In the genomic region with DNA sequence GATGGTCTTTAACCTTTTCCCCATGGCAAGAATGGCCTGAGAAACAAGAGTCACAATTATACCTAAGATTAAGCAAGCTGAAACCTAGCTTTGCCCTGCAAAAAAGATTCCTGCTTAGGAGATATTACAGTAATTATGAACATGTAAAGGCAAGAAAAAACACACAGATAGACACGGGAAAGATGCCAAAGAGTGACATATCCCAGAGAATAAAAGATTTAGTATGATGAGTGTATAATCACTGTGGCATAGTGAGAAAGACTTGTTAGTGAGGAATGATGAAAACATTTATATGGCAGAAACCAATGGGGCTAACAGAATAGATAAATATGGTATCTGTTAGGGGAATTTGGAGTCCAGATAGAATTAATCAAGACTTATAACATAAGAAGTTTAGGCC, we compare ENCODE assay signal across 23 cellular contexts. TPM values are rescaled to one million over a fixed set of nuclear protein-coding genes. Genes with fewer than 3 reads are reported as not detected.
"Had no signal": no experiment of that assay in that cellular context is flagged by ENCODE, and none has a peak within 500 bp of the region (broad histone marks: within the 10 kb centered on the region; RNA-seq: fewer than 3 reads in every experiment).

No MANE protein-coding gene starts in this region.

- H3K4me1 ChIP-seq: heart left ventricle, spleen, tibial artery, upper lobe of left lung, vagina had no signal

- H3K27ac Mint-ChIP-seq: effector memory CD8-positive, alpha-beta T cell; natural killer cell; stimulated activated memory B cell treated with anti-CD40 and anti-IgM and Interleukin-4, amounts not matched to agents 10 μg/mL and 1 μg/mL and 100 μg/mL, for 72 hours; stimulated activated naive CD8-positive, alpha-beta T cell treated with anti-CD3 and anti-CD28 coated beads, Interleukin-15, Interleukin-2, amounts not matched to agents 100 ng/mL and 50 ng/mL, for 24 hours had no signal

- H3K9me3 ChIP-seq: heart left ventricle, spleen, tibial artery, upper lobe of left lung, vagina had no signal

- H3K27me3 Mint-ChIP-seq: effector memory CD8-positive, alpha-beta T cell; stimulated activated memory B cell treated with anti-CD40 and anti-IgM and Interleukin-4, amounts not matched to agents 10 μg/mL and 1 μg/mL and 100 μg/mL, for 72 hours; stimulated activated naive CD8-positive, alpha-beta T cell treated with anti-CD3 and anti-CD28 coated beads, Interleukin-15, Interleukin-2, amounts not matched to agents 100 ng/mL and 50 ng/mL, for 24 hours had no signal

- H3K4me1 Mint-ChIP-seq: natural killer cell; neural crest cell; stimulated activated memory B cell treated with anti-CD40 and anti-IgM and Interleukin-4, amounts not matched to agents 10 μg/mL and 1 μg/mL and 100 μg/mL, for 72 hours had no signal

- DNase-seq: effector memory CD8-positive, alpha-beta T cell; erythroblast; foreskin fibroblast; heart left ventricle; hippocampal formation; kidney glomerular epithelial cell; natural killer cell; posterior cingulate gyrus; spleen; stimulated activated CD4-positive, alpha-beta T cell treated with anti-CD3 and anti-CD28 coated beads, Interleukin-15, amount 100 ng/mL, for 24 hours; stimulated activated CD4-positive, alpha-beta T cell treated with anti-CD3 and anti-CD28 coated beads, Interleukin-1b, Interleukin-23, amount 100 ng/mL, for 48 hours; stimulated activated CD4-positive, alpha-beta T cell treated with anti-CD3 and anti-CD28 coated beads, Interleukin-4, amount 100 ng/mL, for 24 hours; tibial artery; upper lobe of left lung had no signal

- H3K27ac ChIP-seq: heart left ventricle, spleen, tibial artery, upper lobe of left lung, vagina had no signal

- H3K4me3 Mint-ChIP-seq: effector memory CD8-positive, alpha-beta T cell; natural killer cell; neural crest cell; stimulated activated memory B cell treated with anti-CD40 and anti-IgM and Interleukin-4, amounts not matched to agents 10 μg/mL and 1 μg/mL and 100 μg/mL, for 72 hours; stimulated activated naive CD8-positive, alpha-beta T cell treated with anti-CD3 and anti-CD28 coated beads, Interleukin-15, Interleukin-2, amounts not matched to agents 100 ng/mL and 50 ng/mL, for 24 hours had no signal

- H3K27me3 ChIP-seq: heart left ventricle, spleen, tibial artery, upper lobe of left lung, vagina had no signal

- H3K4me3 ChIP-seq: heart left ventricle, spleen, tibial artery, upper lobe of left lung, vagina had no signal

- H3K36me3 Mint-ChIP-seq: natural killer cell; stimulated activated memory B cell treated with anti-CD40 and anti-IgM and Interleukin-4, amounts not matched to agents 10 μg/mL and 1 μg/mL and 100 μg/mL, for 72 hours had no signal

- H3K9me3 Mint-ChIP-seq: effector memory CD8-positive, alpha-beta T cell; natural killer cell; stimulated activated memory B cell treated with anti-CD40 and anti-IgM and Interleukin-4, amounts not matched to agents 10 μg/mL and 1 μg/mL and 100 μg/mL, for 72 hours; stimulated activated naive CD8-positive, alpha-beta T cell treated with anti-CD3 and anti-CD28 coated beads, Interleukin-15, Interleukin-2, amounts not matched to agents 100 ng/mL and 50 ng/mL, for 24 hours had no signal

- H3K36me3 ChIP-seq: heart left ventricle, spleen, tibial artery, upper lobe of left lung, vagina had no signal

- ATAC-seq: effector memory CD8-positive, alpha-beta T cell; heart left ventricle; natural killer cell; sciatic nerve; stimulated activated memory B cell treated with anti-CD40 and anti-IgM and Interleukin-4, amounts not matched to agents 10 μg/mL and 1 μg/mL and 100 μg/mL, for 72 hours had no signal

RNA-seq across cellular contexts. Expression of a gene that starts 29.6 kb away (rescaled TPM):
- total RNA-seq: glomerular endothelial cell, myocyte, neural crest cell, osteocyte, pulmonary artery endothelial cell had no signal
